ENCODE assay signal across 10 cellular contexts in genomic region chr16:30700491-30700890, GRCh38. TPM values are rescaled to one million over a fixed set of nuclear protein-coding genes. Genes with fewer than 3 reads are reported as not detected.
A peak's percentile ranks its signal among the peaks of the same experiment; 100 is the strongest.
DNase-seq lines count a peak whose midpoint lies in the region; ATAC-seq and TF ChIP-seq lines count a peak whose summit lies in the region.
"Had no signal": no experiment of that assay in that cellular context is flagged by ENCODE, and none has a peak within 500 bp of the region (broad histone marks: within the 10 kb centered on the region; RNA-seq: fewer than 3 reads in every experiment).

No MANE protein-coding gene starts in this region.

- no peak for ATAC-seq in activated T-cell treated with anti-CD3 and anti-CD28 coated beads, Interleukin-2, amount 50 U/mL, for 4 hours

- peak overlapping the region; percentile 96 for H3K4me2 ChIP-seq in skeletal muscle satellite cell (ENCODE audit: low read length)

- DNase-seq in activated T-cell treated with anti-CD3 and anti-CD28 coated beads, Interleukin-2, amount 50 U/mL, for 4 hours, result no peak
- DNase-seq in activated T-cell treated with anti-CD3 and anti-CD28 coated beads, Interleukin-2, amount 50 U/mL, for 48 hours, result no peak
- DNase-seq in SK-N-MC (ENCODE audit: low read depth, low spot score) (no peak), fibroblast of villous mesenchyme (ENCODE audit: low read depth) (peak; percentile 10), NCI-H2081 treated with DMSO at 0.1 percent for 48 hours (lab: John Stamatoyannopoulos, UW) (no peak), middle frontal gyrus (ENCODE audit: extremely low spot score, low spot score) (no peak), DMS 273 treated with DMSO at 0.1 percent for 48 hours (lab: John Stamatoyannopoulos, UW) (no peak)
- DNase-seq: AML-193, NCI-H1694 had no signal

- no peaks in the 10 kb centered on the region for H3K9me3 ChIP-seq in SK-N-MC (ENCODE audit: low read depth, low read length)
- H3K9me3 ChIP-seq in skeletal muscle satellite cell (replicated peaks; ENCODE audit: low read length), result no peaks in the 10 kb centered on the region

- TF ChIP-seq CTCF in fibroblast of villous mesenchyme (IDR thresholded peaks at IDR 0.05; ENCODE audit: insufficient read depth, low read depth, low read length), result no peak

- peaks cover 19% of the 10 kb centered on the region for H3K4me1 ChIP-seq in skeletal muscle satellite cell (ENCODE audit: control insufficient read depth, insufficient read depth, low read length)

- H3K4me3 ChIP-seq in SK-N-MC (peak overlapping the region; percentile 99), fibroblast of villous mesenchyme (ENCODE audit: low read depth, low read length) (no peak overlapping the region), skeletal muscle satellite cell (ENCODE audit: low read length) (peak overlapping the region; percentile 98)

- H3K27me3 Mint-ChIP-seq in activated T-cell treated with anti-CD3 and anti-CD28 coated beads, Interleukin-2, amount 50 U/mL, for 4 hours (ENCODE audit: low read depth), result no peaks in the 10 kb centered on the region

- H3K36me3 ChIP-seq in SK-N-MC (ENCODE audit: insufficient read depth, low read length) (peaks cover 52% of the 10 kb centered on the region), skeletal muscle satellite cell (ENCODE audit: insufficient read depth, low read length) (peaks cover 39% of the 10 kb centered on the region)

- peak overlapping the region; percentile 100 for H3K9ac ChIP-seq in SK-N-MC (ENCODE audit: insufficient read length)
- peak overlapping the region; percentile 100 for H3K9ac ChIP-seq in skeletal muscle satellite cell (ENCODE audit: low read depth, low read length)

- H3K27me3 ChIP-seq in skeletal muscle satellite cell (ENCODE audit: control insufficient read depth, insufficient read depth, low read length), result no peaks in the 10 kb centered on the region

- H3K36me3 Mint-ChIP-seq in activated T-cell treated with anti-CD3 and anti-CD28 coated beads, Interleukin-2, amount 50 U/mL, for 4 hours (ENCODE audit: insufficient read depth), result peaks cover 18% of the 10 kb centered on the region

- no peaks in the 10 kb centered on the region for H3K9me3 Mint-ChIP-seq in activated T-cell treated with anti-CD3 and anti-CD28 coated beads, Interleukin-2, amount 50 U/mL, for 4 hours

- peaks cover 24% of the 10 kb centered on the region for H3K4me1 Mint-ChIP-seq in activated T-cell treated with anti-CD3 and anti-CD28 coated beads, Interleukin-2, amount 50 U/mL, for 4 hours (ENCODE audit: low read depth)

- H3K4me3 Mint-ChIP-seq in activated T-cell treated with anti-CD3 and anti-CD28 coated beads, Interleukin-2, amount 50 U/mL, for 4 hours, result peak overlapping the region; percentile 93

- H3K27ac ChIP-seq in SK-N-MC, result no peak overlapping the region

RNA-seq across cellular contexts. Expression of gene SRCAP, which starts 1.5 kb away (rescaled TPM):
- total RNA-seq in activated T-cell treated with anti-CD3 and anti-CD28 coated beads, Interleukin-2, amount 50 U/mL, for 4 hours, result 100 to 1,000 TPM in 1 of 3 donors, 10 to 100 TPM in 2; 86.3 to 100 (median 96.5) TPM
- 15.1 and 16.8 TPM in 2 replicates for total RNA-seq in fibroblast of villous mesenchyme
- 12.4 and 12.7 TPM in 2 replicates for total RNA-seq in skeletal muscle satellite cell (2012; rRNA removed)

RNA-seq across cellular contexts. Expression of gene FBRS, which starts 42.3 kb away (rescaled TPM):
- 100 to 1,000 TPM; 132 to 158 (median 137) TPM for total RNA-seq in activated T-cell treated with anti-CD3 and anti-CD28 coated beads, Interleukin-2, amount 50 U/mL, for 4 hours
- 30.2 and 30.3 TPM in 2 replicates for total RNA-seq in fibroblast of villous mesenchyme
- 9.9 and 22.1 TPM in 2 replicates for total RNA-seq in skeletal muscle satellite cell (2012; rRNA removed)

RNA-seq across cellular contexts. Expression of gene PHKG2, which starts 47.7 kb away (rescaled TPM):
- total RNA-seq in activated T-cell treated with anti-CD3 and anti-CD28 coated beads, Interleukin-2, amount 50 U/mL, for 4 hours, result 10 to 100 TPM; 31.1 to 34.5 (median 31.9) TPM
- total RNA-seq in fibroblast of villous mesenchyme, result 22.2 and 26.3 TPM in 2 replicates
- 17.2 and 22.5 TPM in 2 replicates for total RNA-seq in skeletal muscle satellite cell (2012; rRNA removed)

RNA-seq across cellular contexts. Expression of gene PRR14, which starts 49.7 kb away (rescaled TPM):
- total RNA-seq in activated T-cell treated with anti-CD3 and anti-CD28 coated beads, Interleukin-2, amount 50 U/mL, for 4 hours, result 10 to 100 TPM; 65.1 to 85.3 (median 71.0) TPM
- 5.2 and 5.6 TPM in 2 replicates for total RNA-seq in fibroblast of villous mesenchyme
- total RNA-seq in skeletal muscle satellite cell (2012; rRNA removed), result 3.8 and 6.8 TPM in 2 replicates
